ENCODE assay signal across 9 cellular contexts in genomic region chr6:150006961-150007464, GRCh38. TPM values are rescaled to one million over a fixed set of nuclear protein-coding genes. Genes with fewer than 3 reads are reported as not detected.
DNase-seq lines count a peak whose midpoint lies in the region; ATAC-seq, FAIRE-seq and TF ChIP-seq lines count a peak whose summit lies in the region.
"Had no signal": no experiment of that assay in that cellular context is flagged by ENCODE, and none has a peak within 500 bp of the region (broad histone marks: within the 10 kb centered on the region; RNA-seq: fewer than 3 reads in every experiment).

No MANE protein-coding gene starts in this region.

- TF ChIP-seq RAD21 in IMR-90 (IDR thresholded peaks at IDR 0.05; ENCODE audit: low read length): peak; percentile 24; the same call in 1 of the 2 replicates

- peaks cover 2% of the 10 kb centered on the region; the same call in 1 of the 2 replicates for H3K9me3 ChIP-seq in IMR-90 (ENCODE audit: control insufficient read depth, insufficient read depth, low read length)

- H3K4me1 Mint-ChIP-seq in activated CD4-positive, alpha-beta memory T cell treated with anti-CD3 and anti-CD28 coated beads, Interleukin-2, amount 10 ng/mL, durations not matched to agents 7 days and 5 days: peaks cover 34% of the 10 kb centered on the region

- H3K4ac ChIP-seq in IMR-90 (ENCODE audit: low read depth, low read length): no peak overlapping the region

- no peak for FAIRE-seq in GM12891 (lab: Jason Lieb, UNC)

- H3K9me3 Mint-ChIP-seq in activated CD4-positive, alpha-beta memory T cell treated with anti-CD3 and anti-CD28 coated beads, Interleukin-2, amount 10 ng/mL, durations not matched to agents 7 days and 5 days: no peaks in the 10 kb centered on the region

- no peak for TF ChIP-seq POLR2A in IMR-90 (IDR thresholded peaks at IDR 0.05; ENCODE audit: low read depth, low read length)
- TF ChIP-seq POLR2A in GM12891 (IDR thresholded peaks at IDR 0.05; ENCODE audit: low read depth, low read length): no peak

- H4K91ac ChIP-seq in IMR-90 (ENCODE audit: insufficient read depth, low read depth, low read length): no peak overlapping the region

- no peaks in the 10 kb centered on the region for H3K9me1 ChIP-seq in IMR-90 (ENCODE audit: insufficient read depth, low read length)

- H3K4me3 Mint-ChIP-seq in activated CD4-positive, alpha-beta memory T cell treated with anti-CD3 and anti-CD28 coated beads, Interleukin-2, amount 10 ng/mL, durations not matched to agents 7 days and 5 days: no peak overlapping the region

- H3K4me3 ChIP-seq in GM12864 (ENCODE audit: low read depth, low read length): no peak overlapping the region
- H3K4me3 ChIP-seq in IMR-90 (ENCODE audit: insufficient read depth, low read depth, low read length): no peak overlapping the region

- no peaks in the 10 kb centered on the region for H3K36me3 ChIP-seq in IMR-90 (ENCODE audit: control insufficient read depth, insufficient read depth, low read length)

- H3K9ac ChIP-seq in IMR-90 (ENCODE audit: low read depth, low read length): no peak overlapping the region

- no peak overlapping the region for H3K27ac ChIP-seq in IMR-90 (ENCODE audit: insufficient read depth, low read length)

- intact Hi-C loops in IMR-90 (cut with micrococcal nuclease): no loop called here

- peaks cover 55% of the 10 kb centered on the region for H3K27me3 ChIP-seq in IMR-90 (ENCODE audit: control insufficient read depth, insufficient read depth, low read length)

- DNase-seq in GM12864 (ENCODE audit: low read depth): no peak
- DNase-seq in IMR-90: peak; percentile 13
- peak; percentile 47 for DNase-seq in activated CD4-positive, alpha-beta memory T cell treated with anti-CD3 and anti-CD28 coated beads, Interleukin-2, amount 10 ng/mL, durations not matched to agents 7 days and 5 days
- peak; percentile 49 for DNase-seq in iPS-NIHi11 (ENCODE audit: low spot score)
- DNase-seq in cerebellar nuclear complex (lab: John Stamatoyannopoulos, UW): no peak
- no peak for DNase-seq in ureter (ENCODE audit: low spot score)
- DNase-seq in GM12891 (ENCODE audit: insufficient read length, low spot score): no peak

- ATAC-seq in IMR-90 (ENCODE audit: low read depth) (no peak), HG03159 (IDR thresholded peaks at IDR 0.05; ENCODE audit: unreplicated experiment) (no peak)

- H2BK120ac ChIP-seq in IMR-90 (ENCODE audit: low read depth, low read length): no peak overlapping the region

- H2AK9ac ChIP-seq in IMR-90 (replicated peaks; ENCODE audit: low read depth, low read length, poor library complexity): no peak overlapping the region

- H2BK20ac ChIP-seq in IMR-90 (ENCODE audit: low read depth, low read length): no peak overlapping the region

- peaks cover 2% of the 10 kb centered on the region; the same call in 1 of the 2 replicates for H3K4me1 ChIP-seq in IMR-90 (ENCODE audit: control insufficient read depth, insufficient read depth, low read length)

- no peak overlapping the region for H2BK5ac ChIP-seq in IMR-90 (ENCODE audit: low read depth, low read length, poor library complexity, severe bottlenecking)

- H3K27me3 Mint-ChIP-seq in activated CD4-positive, alpha-beta memory T cell treated with anti-CD3 and anti-CD28 coated beads, Interleukin-2, amount 10 ng/mL, durations not matched to agents 7 days and 5 days: peaks cover 41% of the 10 kb centered on the region

- WGBS in IMR-90 (ENCODE audit: extremely low coverage in 2 of 2, insufficient read length in 1 of 2), 2 experiments: no CpG with 5 or more reads among the region's 7 CpGs

- no TSS peak for BruUV-seq in IMR-90 (replicated peaks; lab: Mats Ljungman, UMichigan)

- H2AK5ac ChIP-seq in IMR-90 (ENCODE audit: low read depth, low read length): no peak overlapping the region

- H4K8ac ChIP-seq in IMR-90 (ENCODE audit: low read depth in 2 of 2, low read length in 2 of 2): no peak overlapping the region

- H3K79me1 ChIP-seq in IMR-90 (ENCODE audit: low read depth in 1 of 2, low read length in 2 of 2): no peaks in the 10 kb centered on the region

- TF ChIP-seq CTCF in GM12864 (IDR thresholded peaks at IDR 0.05; ENCODE audit: low read depth, low read length, missing control alignments) (peak; percentile 41), IMR-90 (conservative IDR thresholded peaks at IDR 0.05; ENCODE audit: low read depth, low read length) (peak; percentile 46)

- in situ Hi-C loops in IMR-90 (cut with MboI; ENCODE audit: low sequenced_read_pairs): loop anchor here (5.0 kb wide), 1 partner anchor 70 kb away; no protein-coding TSS in a partner anchor

- no peak overlapping the region for H3K23ac ChIP-seq in IMR-90 (ENCODE audit: low read depth, low read length)

- H3K56ac ChIP-seq in IMR-90 (ENCODE audit: extremely low read depth, insufficient read depth, low read length): no peak overlapping the region

- H3K36me3 Mint-ChIP-seq in activated CD4-positive, alpha-beta memory T cell treated with anti-CD3 and anti-CD28 coated beads, Interleukin-2, amount 10 ng/mL, durations not matched to agents 7 days and 5 days (ENCODE audit: low read depth): peaks cover 4% of the 10 kb centered on the region

- H3K18ac ChIP-seq in IMR-90 (ENCODE audit: low read depth, low read length): no peak overlapping the region

- CTCF ChIA-PET in IMR-90 (lab: Yijun Ruan, JAX): interaction anchor here (0.6 to 1.0 kb wide), 4 partner anchors 17 to 549 kb away, joined by 3 to 7 read pairs (median 4); no protein-coding TSS in a partner anchor
- CTCF ChIA-PET in activated CD4-positive, alpha-beta memory T cell treated with anti-CD3 and anti-CD28 coated beads, Interleukin-2, amount 10 ng/mL, durations not matched to agents 7 days and 5 days (lab: Charles Lee): interaction anchor here (0.7 to 1.5 kb wide), 6 partner anchors 10 to 64 kb away, joined by 3 to 11 read pairs (median 4); no protein-coding TSS in a partner anchor

- dilution Hi-C loops in IMR-90 (cut with HindIII; ENCODE audit: low sequenced_read_pairs, unreplicated experiment): no loop called here

- no peaks in the 10 kb centered on the region for H4K20me1 ChIP-seq in IMR-90 (ENCODE audit: insufficient read depth, low read length)

- no peak overlapping the region for H3K14ac ChIP-seq in IMR-90 (replicated peaks; ENCODE audit: low read depth, low read length)

- no peak overlapping the region for H2AFZ ChIP-seq in IMR-90 (replicated peaks; ENCODE audit: low read length, poor library complexity)

- no peak overlapping the region for H3K4me2 ChIP-seq in IMR-90 (ENCODE audit: low read depth, low read length)

- no peak overlapping the region for H4K5ac ChIP-seq in IMR-90 (ENCODE audit: low read depth, low read length)

- no peak overlapping the region for H3K27ac Mint-ChIP-seq in activated CD4-positive, alpha-beta memory T cell treated with anti-CD3 and anti-CD28 coated beads, Interleukin-2, amount 10 ng/mL, durations not matched to agents 7 days and 5 days

- no peak overlapping the region for H2BK15ac ChIP-seq in IMR-90 (ENCODE audit: low read depth, low read length)

- POLR2A ChIA-PET in IMR-90 (lab: Charles Lee; ENCODE audit: unreplicated experiment): no interaction called here
- POLR2A ChIA-PET in activated CD4-positive, alpha-beta memory T cell treated with anti-CD3 and anti-CD28 coated beads, Interleukin-2, amount 10 ng/mL, durations not matched to agents 7 days and 5 days (lab: Charles Lee): interaction anchor here (0.7 kb wide), 1 partner anchor 10 kb away, joined by 3 read pairs; no protein-coding TSS in a partner anchor

TF ChIP-seq in IMR-90, 13 proteins besides CTCF, POLR2A, EP300 and RAD21 (continues in another document):
- TF ChIP-seq RFX5 (IDR thresholded peaks at IDR 0.05; ENCODE audit: low read depth, low read length) (no peak), RCOR1 (IDR thresholded peaks at IDR 0.05; ENCODE audit: insufficient replicate concordance, low read length) (no peak), MAZ (IDR thresholded peaks at IDR 0.05; ENCODE audit: borderline replicate concordance, low read depth, low read length) (no peak), CEBPB (IDR thresholded peaks at IDR 0.05; ENCODE audit: low read depth, low read length) (no peak), SMC3 (IDR thresholded peaks at IDR 0.05; ENCODE audit: low read depth, low read length) (no peak)

TF ChIP-seq in GM12891, 5 proteins besides CTCF, POLR2A, EP300 and RAD21:
- no peak for TF ChIP-seq POU2F2 (IDR thresholded peaks at IDR 0.05; ENCODE audit: low read depth, low read length)
- no peak for TF ChIP-seq TAF1 (IDR thresholded peaks at IDR 0.05; ENCODE audit: low read depth, low read length)
- no peak for TF ChIP-seq SPI1 (IDR thresholded peaks at IDR 0.05; ENCODE audit: low read depth, low read length)
- TF ChIP-seq PAX5 (IDR thresholded peaks at IDR 0.05; ENCODE audit: insufficient read depth, low read length, severe bottlenecking): no peak
- no peak for TF ChIP-seq POLR2AphosphoS5 (IDR thresholded peaks at IDR 0.05; ENCODE audit: low read depth, low read length)

RNA-seq across cellular contexts. Expression of gene RAET1L, which starts 18.3 kb away (rescaled TPM):
- total RNA-seq in IMR-90 (2012; rRNA removed) (not detected in 2 replicates), ureter (not detected)
- polyA plus RNA-seq in IMR-90 (2012; rRNA removed): not detected in 2 replicates
- polyA plus RNA-seq in IMR-90 (2012; cell fraction: cytosol; rRNA removed): not detected in 2 replicates
- polyA plus RNA-seq in IMR-90 (2012; cell fraction: nucleus; rRNA removed; ENCODE audit: low replicate concordance): not detected in 2 replicates
- not detected for total RNA-seq in activated CD4-positive, alpha-beta memory T cell treated with anti-CD3 and anti-CD28 coated beads, Interleukin-2, amount 10 ng/mL, durations not matched to agents 7 days and 5 days
- polyA plus RNA-seq in GM12891 (2012; ENCODE audit: low read depth, missing spikeins): not detected
- total RNA-seq: T-helper 2 cell treated with Interferon-gamma antibody and Interleukin-4, amounts not matched to agents 100 ng/mL and 5 ng/mL, for 36 hours had no signal

RNA-seq across cellular contexts. Expression of gene ULBP1, which starts 43.3 kb away (rescaled TPM):
- total RNA-seq in IMR-90 (2012; rRNA removed) (0.18 and 0.56 TPM in 2 replicates), ureter (2.5 TPM)
- polyA plus RNA-seq in IMR-90 (2012; rRNA removed): 0.69 and 0.87 TPM in 2 replicates
- polyA plus RNA-seq in IMR-90 (2012; cell fraction: cytosol; rRNA removed): 0.25 TPM in 2 replicates
- polyA plus RNA-seq in IMR-90 (2012; cell fraction: nucleus; rRNA removed; ENCODE audit: low replicate concordance): 0.15 and 0.84 TPM in 2 replicates
- 1 to 10 TPM; 2.1 to 2.3 TPM for total RNA-seq in activated CD4-positive, alpha-beta memory T cell treated with anti-CD3 and anti-CD28 coated beads, Interleukin-2, amount 10 ng/mL, durations not matched to agents 7 days and 5 days
- polyA plus RNA-seq in GM12891 (2012; ENCODE audit: low read depth, missing spikeins): 0.27 TPM

Comparison
In these comparisons a context has a peak if more than half of its experiments do, and no peak if none do; other contexts are left out.
1. DNase-seq: peak in IMR-90 (single experiment), activated CD4-positive, alpha-beta memory T cell treated with anti-CD3 and anti-CD28 coated beads, Interleukin-2, amount 10 ng/mL, durations not matched to agents 7 days and 5 days (single experiment) and iPS-NIHi11 (single experiment); none in GM12864 (single experiment), cerebellar nuclear complex (0 of 2), ureter (single experiment) and GM12891 (single experiment).